8 cellular contexts compared by ENCODE assay signal in genomic region chrX:23008431-23009099, GRCh38. TPM values are rescaled to one million over a fixed set of nuclear protein-coding genes. Genes with fewer than 3 reads are reported as not detected.
DNase-seq lines count a peak whose midpoint lies in the region; ATAC-seq and TF ChIP-seq lines count a peak whose summit lies in the region.

No MANE protein-coding gene starts in this region.

- TF ChIP-seq CTCF in chondrocyte (IDR thresholded peaks at IDR 0.05) (peak; percentile 77), neural crest cell (conservative IDR thresholded peaks at IDR 0.05) (peak; percentile 66)

- peaks cover 9% of the 10 kb centered on the region for H3K4me1 Mint-ChIP-seq in chondrocyte (ENCODE audit: low read depth)
- H3K4me1 Mint-ChIP-seq in neural crest cell = no peaks in the 10 kb centered on the region

- H3K27ac Mint-ChIP-seq in chondrocyte (ENCODE audit: unreplicated experiment) (no peak overlapping the region), neural crest cell (ENCODE audit: unreplicated experiment) (no peak overlapping the region)

- ATAC-seq in left colon = no peak
- no peak for ATAC-seq in GM21619 (IDR thresholded peaks at IDR 0.05; ENCODE audit: unreplicated experiment)
- no peak for ATAC-seq in HG03139 (IDR thresholded peaks at IDR 0.05; ENCODE audit: unreplicated experiment)

- intact Hi-C loops in left colon (cut with DNase I, micrococcal nuclease) = no loop called here

- peaks cover 7% of the 10 kb centered on the region for H3K9me3 Mint-ChIP-seq in chondrocyte (ENCODE audit: low read depth)
- no peaks in the 10 kb centered on the region for H3K9me3 Mint-ChIP-seq in neural crest cell

- no peaks in the 10 kb centered on the region for H3K36me3 Mint-ChIP-seq in chondrocyte (ENCODE audit: low read depth)
- no peaks in the 10 kb centered on the region for H3K36me3 Mint-ChIP-seq in neural crest cell (ENCODE audit: low read depth)

- peak; percentile 1 for DNase-seq in GDM1 (lab: John Stamatoyannopoulos, UW)
- DNase-seq in NAMALWA (ENCODE audit: low spot score) = peak; percentile 29
- DNase-seq in chondrocyte (ENCODE audit: low spot score) = no peak
- DNase-seq in neural crest cell (ENCODE audit: low read depth, low spot score) = no peak
- no peak for DNase-seq in left colon
- DNase-seq in NCI-H146 treated with DMSO at 0.1 percent for 48 hours (lab: John Stamatoyannopoulos, UW; ENCODE audit: unreplicated experiment) = no peak

- H3K4me3 Mint-ChIP-seq in chondrocyte (ENCODE audit: unreplicated experiment) (no peak overlapping the region), neural crest cell (no peak overlapping the region)

- H3K27me3 Mint-ChIP-seq in chondrocyte (ENCODE audit: low read depth) = no peaks in the 10 kb centered on the region
- no peaks in the 10 kb centered on the region for H3K27me3 Mint-ChIP-seq in neural crest cell (ENCODE audit: low read depth)

RNA-seq across cellular contexts. Expression of gene DDX53, which starts 8.8 kb away (rescaled TPM):
- total RNA-seq in chondrocyte (not detected in 3 replicates), neural crest cell (not detected in 2 replicates), left colon (not detected)

Comparison
In these comparisons a context has a peak if more than half of its experiments do, and no peak if none do; other contexts are left out.
1. DNase-seq: peak in GDM1 (single experiment) and NAMALWA (single experiment); none in chondrocyte (single experiment), neural crest cell (single experiment), left colon (0 of 2) and NCI-H146 treated with DMSO at 0.1 percent for 48 hours (single experiment).